ENCODE assay signal across 30 cellular contexts in genomic region chr2:26451700-26452099, GRCh38. TPM values are rescaled to one million over a fixed set of nuclear protein-coding genes. Genes with fewer than 3 reads are reported as not detected.
"Had no signal": no experiment of that assay in that cellular context is flagged by ENCODE, and none has a peak within 500 bp of the region (broad histone marks: within the 10 kb centered on the region; RNA-seq: fewer than 3 reads in every experiment).

No MANE protein-coding gene starts in this region.

- FAIRE-seq: urothelium cell line had no signal

- H3K9me3 ChIP-seq: stomach, suprapubic skin, testis, thoracic aorta, thyroid gland, tibial artery, tibial nerve, transverse colon, upper lobe of left lung, upper lobe of right lung, uterus, vagina had no signal

- H3K36me3 ChIP-seq: stomach, suprapubic skin, thoracic aorta, thyroid gland, tibial artery, tibial nerve, transverse colon, upper lobe of left lung, upper lobe of right lung, uterus, vagina had no signal

- H3K4me3 ChIP-seq: stomach, suprapubic skin, testis, thoracic aorta, thyroid gland, tibial artery, tibial nerve, transverse colon, upper lobe of left lung, upper lobe of right lung, uterus, vagina had no signal

- H3K27ac ChIP-seq: stomach, suprapubic skin, testis, thoracic aorta, thyroid gland, tibial artery, tibial nerve, transverse colon, upper lobe of left lung, upper lobe of right lung, uterus, vagina had no signal

- H3K27me3 ChIP-seq: stomach, testis, thyroid gland, tibial nerve, transverse colon, upper lobe of left lung, upper lobe of right lung, uterus, vagina had no signal

- H3K4me1 ChIP-seq: testis, tibial artery, transverse colon, uterus, vagina had no signal

- ATAC-seq: stimulated activated effector memory CD8-positive, alpha-beta T cell treated with anti-CD3 and anti-CD28 coated beads, Interleukin-12 subunit alpha, Interleukin-12 subunit beta, amount 100 ng/mL, for 72 hours; stimulated activated memory B cell treated with anti-CD40 and anti-IgM and Interleukin-4, amounts not matched to agents 10 μg/mL and 1 μg/mL and 100 μg/mL, for 72 hours; stimulated activated naive B cell treated with anti-CD40 and anti-IgM and Interleukin-4, amounts not matched to agents 10 μg/mL and 1 μg/mL and 100 μg/mL, for 72 hours; stimulated activated naive CD8-positive, alpha-beta T cell treated with anti-CD3 and anti-CD28 coated beads, Interleukin-15, amount 100 ng/mL, for 72 hours; stimulated activated naive CD8-positive, alpha-beta T cell treated with anti-CD3 and anti-CD28 coated beads, Interleukin-15, Interleukin-2, amounts not matched to agents 100 U/mL and 50 U/mL, for 24 hours; upper lobe of right lung had no signal

- DNase-seq: stimulated activated CD4-positive, alpha-beta T cell treated with anti-CD3 and anti-CD28 coated beads, Interleukin-2, amount 100 ng/mL, for 48 hours; stimulated activated CD4-positive, alpha-beta T cell treated with anti-CD3 and anti-CD28 coated beads, Interleukin-4, amount 100 ng/mL, for 1 hour; stimulated activated CD4-positive, alpha-beta T cell treated with anti-CD3 and anti-CD28 coated beads, Interleukin-4, amount 100 ng/mL, for 24 hours; stimulated activated CD4-positive, alpha-beta T cell treated with anti-CD3 and anti-CD28 coated beads, Interleukin-4, amount 100 ng/mL, for 4 hours; stimulated activated CD8-positive, alpha-beta memory T cell treated with anti-CD3 and anti-CD28 coated beads, Interleukin-4, amount 100 ng/mL, for 48 hours; stimulated activated naive B cell treated with anti-CD40 and anti-IgM and Interleukin-4, amounts not matched to agents 10 μg/mL and 1 μg/mL and 100 μg/mL, for 72 hours; stimulated activated naive CD4-positive, alpha-beta T cell; stimulated activated naive CD4-positive, alpha-beta T cell treated with Interleukin-2 at 50 U/mL for 16 hours; stimulated activated naive CD8-positive, alpha-beta T cell treated with anti-CD3 and anti-CD28 coated beads, Interleukin-15, amount 100 ng/mL, for 72 hours; stimulated activated naive CD8-positive, alpha-beta T cell treated with anti-CD3 and anti-CD28 coated beads, Interleukin-15, Interleukin-2, amounts not matched to agents 100 U/mL and 50 U/mL, for 24 hours; stomach; substantia nigra; testis; thyroid gland; tibial artery; transverse colon; trophoblast cell; upper lobe of left lung; upper lobe of right lung; uterus had no signal

RNA-seq across cellular contexts. Expression of gene DRC1, which starts 50.0 kb away (rescaled TPM):
- total RNA-seq: subcutaneous adipose tissue, thoracic aorta, thyroid gland, transverse colon, upper lobe of right lung, ureter, vagina had no signal
- polyA plus RNA-seq: stomach, urinary bladder had no signal
